In the genomic region with DNA sequence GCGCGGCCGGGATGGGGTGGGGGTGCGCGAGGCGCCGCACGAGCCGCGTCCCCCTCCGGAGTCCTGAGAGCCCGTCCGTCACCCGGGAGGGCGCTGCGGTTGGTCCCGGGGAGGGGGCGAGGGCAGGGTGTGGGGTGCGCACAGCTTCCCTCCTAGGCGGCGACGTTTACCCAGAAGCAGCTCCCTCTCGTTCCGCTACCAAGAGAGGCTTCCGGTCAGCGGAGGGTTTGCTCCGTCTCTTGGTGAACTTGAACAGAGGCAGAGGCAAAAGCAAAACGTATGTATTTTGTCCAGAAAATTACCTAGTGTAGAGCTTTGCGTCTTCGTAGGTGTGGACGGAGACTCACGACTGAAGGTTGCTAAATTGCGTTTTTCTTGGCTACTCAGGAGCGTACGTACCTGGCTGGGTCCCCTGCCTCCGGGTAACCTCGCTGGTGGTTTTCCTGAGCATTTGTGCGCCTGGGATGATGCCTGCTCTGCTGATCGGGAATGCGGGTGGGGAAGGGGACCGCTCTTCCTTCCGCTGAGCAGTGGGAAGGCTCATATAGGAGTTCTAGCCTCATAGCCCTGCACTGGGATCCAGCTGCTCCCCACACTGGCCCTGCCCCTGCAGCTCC, we compare ENCODE assay signal across 1 cellular context.
TF ChIP-seq lines count a peak whose summit lies in the region.

No MANE protein-coding gene starts in this region.

TF ChIP-seq in GM23338, 12 proteins besides CTCF, POLR2A, EP300 and RAD21:
- TF ChIP-seq ZNF462 (CRISPR knock-in tag; IDR thresholded peaks at IDR 0.05) (no peak), POLR2AphosphoS5 (IDR thresholded peaks at IDR 0.05; ENCODE audit: low read depth) (no peak), EZH2 (IDR thresholded peaks at IDR 0.05; ENCODE audit: low read depth, unreplicated experiment) (no peak), EZH2phosphoT487 (IDR thresholded peaks at IDR 0.05; ENCODE audit: unreplicated experiment) (no peak), JUNB (IDR thresholded peaks at IDR 0.05; ENCODE audit: unreplicated experiment) (no peak), CREB1 (CRISPR knock-in tag; IDR thresholded peaks at IDR 0.05; ENCODE audit: low read depth) (no peak), ZNF114 (CRISPR knock-in tag; IDR thresholded peaks at IDR 0.05) (no peak), STAT1 (IDR thresholded peaks at IDR 0.05; ENCODE audit: unreplicated experiment) (no peak), ZNF331 (CRISPR knock-in tag; IDR thresholded peaks at IDR 0.05; ENCODE audit: low read depth) (no peak), REST (IDR thresholded peaks at IDR 0.05; ENCODE audit: unreplicated experiment) (no peak), NANOG (IDR thresholded peaks at IDR 0.05; ENCODE audit: borderline replicate concordance) (no peak)
- TF ChIP-seq, protein P1, sequence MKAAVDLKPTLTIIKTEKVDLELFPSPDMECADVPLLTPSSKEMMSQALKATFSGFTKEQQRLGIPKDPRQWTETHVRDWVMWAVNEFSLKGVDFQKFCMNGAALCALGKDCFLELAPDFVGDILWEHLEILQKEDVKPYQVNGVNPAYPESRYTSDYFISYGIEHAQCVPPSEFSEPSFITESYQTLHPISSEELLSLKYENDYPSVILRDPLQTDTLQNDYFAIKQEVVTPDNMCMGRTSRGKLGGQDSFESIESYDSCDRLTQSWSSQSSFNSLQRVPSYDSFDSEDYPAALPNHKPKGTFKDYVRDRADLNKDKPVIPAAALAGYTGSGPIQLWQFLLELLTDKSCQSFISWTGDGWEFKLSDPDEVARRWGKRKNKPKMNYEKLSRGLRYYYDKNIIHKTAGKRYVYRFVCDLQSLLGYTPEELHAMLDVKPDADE (IDR thresholded peaks at IDR 0.05), result no peak
